ENCODE assay signal across 1 cellular context in the genomic region with DNA sequence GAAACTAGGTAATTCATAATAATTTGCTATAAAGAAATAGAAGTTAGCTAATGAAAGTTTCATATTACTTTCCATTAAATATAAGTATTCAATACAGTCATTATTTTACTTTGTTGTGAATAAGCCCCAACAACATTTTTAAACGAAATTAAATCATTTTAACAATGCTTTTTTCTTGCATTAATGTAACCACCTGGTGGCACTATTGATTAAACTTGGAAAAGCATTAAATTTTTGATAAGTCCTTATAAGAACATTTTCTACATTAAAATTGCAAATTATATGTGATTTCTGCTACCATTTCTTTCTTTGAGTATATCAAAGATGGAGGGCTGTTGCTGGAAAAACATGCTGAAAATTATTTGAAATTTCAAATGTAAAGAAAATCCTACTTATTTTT.
TF ChIP-seq lines count a peak whose summit lies in the region.

No MANE protein-coding gene starts in this region.

TF ChIP-seq in GM23338, 12 proteins besides CTCF, POLR2A, EP300 and RAD21:
- TF ChIP-seq, protein P1, sequence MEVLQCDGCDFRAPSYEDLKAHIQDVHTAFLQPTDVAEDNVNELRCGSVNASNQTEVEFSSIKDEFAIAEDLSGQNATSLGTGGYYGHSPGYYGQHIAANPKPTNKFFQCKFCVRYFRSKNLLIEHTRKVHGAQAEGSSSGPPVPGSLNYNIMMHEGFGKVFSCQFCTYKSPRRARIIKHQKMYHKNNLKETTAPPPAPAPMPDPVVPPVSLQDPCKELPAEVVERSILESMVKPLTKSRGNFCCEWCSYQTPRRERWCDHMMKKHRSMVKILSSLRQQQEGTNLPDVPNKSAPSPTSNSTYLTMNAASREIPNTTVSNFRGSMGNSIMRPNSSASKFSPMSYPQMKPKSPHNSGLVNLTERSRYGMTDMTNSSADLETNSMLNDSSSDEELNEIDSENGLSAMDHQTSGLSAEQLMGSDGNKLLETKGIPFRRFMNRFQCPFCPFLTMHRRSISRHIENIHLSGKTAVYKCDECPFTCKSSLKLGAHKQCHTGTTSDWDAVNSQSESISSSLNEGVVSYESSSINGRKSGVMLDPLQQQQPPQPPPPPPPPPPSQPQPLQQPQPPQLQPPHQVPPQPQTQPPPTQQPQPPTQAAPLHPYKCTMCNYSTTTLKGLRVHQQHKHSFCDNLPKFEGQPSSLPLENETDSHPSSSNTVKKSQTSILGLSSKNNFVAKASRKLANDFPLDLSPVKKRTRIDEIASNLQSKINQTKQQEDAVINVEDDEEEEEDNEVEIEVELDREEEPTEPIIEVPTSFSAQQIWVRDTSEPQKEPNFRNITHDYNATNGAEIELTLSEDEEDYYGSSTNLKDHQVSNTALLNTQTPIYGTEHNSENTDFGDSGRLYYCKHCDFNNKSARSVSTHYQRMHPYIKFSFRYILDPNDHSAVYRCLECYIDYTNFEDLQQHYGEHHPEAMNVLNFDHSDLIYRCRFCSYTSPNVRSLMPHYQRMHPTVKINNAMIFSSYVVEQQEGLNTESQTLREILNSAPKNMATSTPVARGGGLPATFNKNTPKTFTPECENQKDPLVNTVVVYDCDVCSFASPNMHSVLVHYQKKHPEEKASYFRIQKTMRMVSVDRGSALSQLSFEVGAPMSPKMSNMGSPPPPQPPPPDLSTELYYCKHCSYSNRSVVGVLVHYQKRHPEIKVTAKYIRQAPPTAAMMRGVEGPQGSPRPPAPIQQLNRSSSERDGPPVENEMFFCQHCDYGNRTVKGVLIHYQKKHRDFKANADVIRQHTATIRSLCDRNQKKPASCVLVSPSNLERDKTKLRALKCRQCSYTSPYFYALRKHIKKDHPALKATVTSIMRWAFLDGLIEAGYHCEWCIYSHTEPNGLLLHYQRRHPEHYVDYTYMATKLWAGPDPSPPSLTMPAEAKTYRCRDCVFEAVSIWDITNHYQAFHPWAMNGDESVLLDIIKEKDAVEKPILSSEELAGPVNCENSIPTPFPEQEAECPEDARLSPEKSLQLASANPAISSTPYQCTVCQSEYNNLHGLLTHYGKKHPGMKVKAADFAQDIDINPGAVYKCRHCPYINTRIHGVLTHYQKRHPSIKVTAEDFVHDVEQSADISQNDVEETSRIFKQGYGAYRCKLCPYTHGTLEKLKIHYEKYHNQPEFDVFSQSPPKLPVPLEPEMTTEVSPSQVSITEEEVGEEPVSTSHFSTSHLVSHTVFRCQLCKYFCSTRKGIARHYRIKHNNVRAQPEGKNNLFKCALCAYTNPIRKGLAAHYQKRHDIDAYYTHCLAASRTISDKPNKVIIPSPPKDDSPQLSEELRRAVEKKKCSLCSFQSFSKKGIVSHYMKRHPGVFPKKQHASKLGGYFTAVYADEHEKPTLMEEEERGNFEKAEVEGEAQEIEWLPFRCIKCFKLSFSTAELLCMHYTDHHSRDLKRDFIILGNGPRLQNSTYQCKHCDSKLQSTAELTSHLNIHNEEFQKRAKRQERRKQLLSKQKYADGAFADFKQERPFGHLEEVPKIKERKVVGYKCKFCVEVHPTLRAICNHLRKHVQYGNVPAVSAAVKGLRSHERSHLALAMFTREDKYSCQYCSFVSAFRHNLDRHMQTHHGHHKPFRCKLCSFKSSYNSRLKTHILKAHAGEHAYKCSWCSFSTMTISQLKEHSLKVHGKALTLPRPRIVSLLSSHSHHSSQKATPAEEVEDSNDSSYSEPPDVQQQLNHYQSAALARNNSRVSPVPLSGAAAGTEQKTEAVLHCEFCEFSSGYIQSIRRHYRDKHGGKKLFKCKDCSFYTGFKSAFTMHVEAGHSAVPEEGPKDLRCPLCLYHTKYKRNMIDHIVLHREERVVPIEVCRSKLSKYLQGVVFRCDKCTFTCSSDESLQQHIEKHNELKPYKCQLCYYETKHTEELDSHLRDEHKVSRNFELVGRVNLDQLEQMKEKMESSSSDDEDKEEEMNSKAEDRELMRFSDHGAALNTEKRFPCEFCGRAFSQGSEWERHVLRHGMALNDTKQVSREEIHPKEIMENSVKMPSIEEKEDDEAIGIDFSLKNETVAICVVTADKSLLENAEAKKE (CRISPR knock-in tag; IDR thresholded peaks at IDR 0.05), result no peak
- TF ChIP-seq, protein P2, sequence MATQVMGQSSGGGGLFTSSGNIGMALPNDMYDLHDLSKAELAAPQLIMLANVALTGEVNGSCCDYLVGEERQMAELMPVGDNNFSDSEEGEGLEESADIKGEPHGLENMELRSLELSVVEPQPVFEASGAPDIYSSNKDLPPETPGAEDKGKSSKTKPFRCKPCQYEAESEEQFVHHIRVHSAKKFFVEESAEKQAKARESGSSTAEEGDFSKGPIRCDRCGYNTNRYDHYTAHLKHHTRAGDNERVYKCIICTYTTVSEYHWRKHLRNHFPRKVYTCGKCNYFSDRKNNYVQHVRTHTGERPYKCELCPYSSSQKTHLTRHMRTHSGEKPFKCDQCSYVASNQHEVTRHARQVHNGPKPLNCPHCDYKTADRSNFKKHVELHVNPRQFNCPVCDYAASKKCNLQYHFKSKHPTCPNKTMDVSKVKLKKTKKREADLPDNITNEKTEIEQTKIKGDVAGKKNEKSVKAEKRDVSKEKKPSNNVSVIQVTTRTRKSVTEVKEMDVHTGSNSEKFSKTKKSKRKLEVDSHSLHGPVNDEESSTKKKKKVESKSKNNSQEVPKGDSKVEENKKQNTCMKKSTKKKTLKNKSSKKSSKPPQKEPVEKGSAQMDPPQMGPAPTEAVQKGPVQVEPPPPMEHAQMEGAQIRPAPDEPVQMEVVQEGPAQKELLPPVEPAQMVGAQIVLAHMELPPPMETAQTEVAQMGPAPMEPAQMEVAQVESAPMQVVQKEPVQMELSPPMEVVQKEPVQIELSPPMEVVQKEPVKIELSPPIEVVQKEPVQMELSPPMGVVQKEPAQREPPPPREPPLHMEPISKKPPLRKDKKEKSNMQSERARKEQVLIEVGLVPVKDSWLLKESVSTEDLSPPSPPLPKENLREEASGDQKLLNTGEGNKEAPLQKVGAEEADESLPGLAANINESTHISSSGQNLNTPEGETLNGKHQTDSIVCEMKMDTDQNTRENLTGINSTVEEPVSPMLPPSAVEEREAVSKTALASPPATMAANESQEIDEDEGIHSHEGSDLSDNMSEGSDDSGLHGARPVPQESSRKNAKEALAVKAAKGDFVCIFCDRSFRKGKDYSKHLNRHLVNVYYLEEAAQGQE (IDR thresholded peaks at IDR 0.05; ENCODE audit: unreplicated experiment), result no peak
- no peak for TF ChIP-seq JUNB (IDR thresholded peaks at IDR 0.05; ENCODE audit: unreplicated experiment)
